In genomic region chr1:107357381-107357780, GRCh38 we compare ENCODE assay signal across 22 cellular contexts.
"Had no signal": no experiment of that assay in that cellular context is flagged by ENCODE, and none has a peak within 500 bp of the region (broad histone marks: within the 10 kb centered on the region; RNA-seq: fewer than 3 reads in every experiment).

No MANE protein-coding gene starts in this region.

- H3K4me3 Mint-ChIP-seq: activated B cell treated with CpG ODN at 0.5 μM for 24 hours; activated CD4-positive, alpha-beta memory T cell treated with anti-CD3 and anti-CD28 coated beads, Interleukin-2, amount 10 ng/mL, durations not matched to agents 7 days and 5 days; activated CD8-positive, alpha-beta memory T cell treated with anti-CD3 and anti-CD28 coated beads, Interleukin-2, amount 10 ng/mL, durations not matched to agents 7 days and 5 days; activated naive CD8-positive, alpha-beta T cell treated with anti-CD3 and anti-CD28 coated beads, Interleukin-2, amount 10 ng/mL, durations not matched to agents 7 days and 5 days; T-helper 2 cell treated with Interferon-gamma antibody and Interleukin-4, amounts not matched to agents 5 μg/mL and 100 μg/mL, for 36 hours; type B pancreatic cell had no signal

- H3K4me1 Mint-ChIP-seq: activated CD4-positive, alpha-beta memory T cell treated with anti-CD3 and anti-CD28 coated beads, Interleukin-2, amount 10 ng/mL, durations not matched to agents 7 days and 5 days; activated CD8-positive, alpha-beta memory T cell treated with anti-CD3 and anti-CD28 coated beads, Interleukin-2, amount 10 ng/mL, durations not matched to agents 7 days and 5 days; activated naive CD8-positive, alpha-beta T cell treated with anti-CD3 and anti-CD28 coated beads, Interleukin-2, amount 10 ng/mL, durations not matched to agents 7 days and 5 days had no signal

- H3K9me3 ChIP-seq: esophagus squamous epithelium had no signal

- ATAC-seq: activated CD8-positive, alpha-beta memory T cell treated with anti-CD3 and anti-CD28 coated beads, Interleukin-2, amount 10 ng/mL, durations not matched to agents 7 days and 5 days; stimulated activated naive CD8-positive, alpha-beta T cell treated with anti-CD3 and anti-CD28 coated beads, Interleukin-15, Interleukin-2, amounts not matched to agents 100 U/mL and 50 U/mL, for 24 hours had no signal

- DNase-seq: activated B cell treated with CpG ODN at 0.5 μM for 24 hours; activated CD4-positive, alpha-beta memory T cell treated with anti-CD3 and anti-CD28 coated beads, Interleukin-2, amount 10 ng/mL, durations not matched to agents 7 days and 5 days; activated CD4-positive, alpha-beta T cell treated with anti-CD3 and anti-CD28 coated beads for 4 hours; activated CD8-positive, alpha-beta memory T cell treated with anti-CD3 and anti-CD28 coated beads, Interleukin-2, amount 10 ng/mL, durations not matched to agents 7 days and 5 days; activated naive CD8-positive, alpha-beta T cell treated with anti-CD3 and anti-CD28 coated beads, Interleukin-2, amount 10 ng/mL, durations not matched to agents 7 days and 5 days; anterior cingulate cortex; dermis blood vessel endothelial cell; effector memory CD4-positive, alpha-beta T cell; esophagus squamous epithelium; kidney glomerular epithelial cell; left ventricle myocardium inferior; mammary epithelial cell; occipital lobe; stimulated activated CD4-positive, alpha-beta T cell treated with anti-CD3 and anti-CD28 coated beads, Interleukin-12 subunit alpha, Interleukin-12 subunit beta, amount 100 ng/mL, for 4 hours; stimulated activated CD4-positive, alpha-beta T cell treated with anti-CD3 and anti-CD28 coated beads, Interleukin-1b, Interleukin-23, amount 100 ng/mL, for 48 hours; stimulated activated CD8-positive, alpha-beta memory T cell treated with anti-CD3 and anti-CD28 coated beads, Interleukin-4, amount 100 ng/mL, for 48 hours; stimulated activated naive CD8-positive, alpha-beta T cell treated with anti-CD3 and anti-CD28 coated beads, Interleukin-15, Interleukin-2, amounts not matched to agents 100 U/mL and 50 U/mL, for 24 hours had no signal

- H3K4me1 ChIP-seq: esophagus squamous epithelium, left ventricle myocardium inferior had no signal

- H3K27ac ChIP-seq: esophagus squamous epithelium, left ventricle myocardium inferior had no signal

- H3K36me3 ChIP-seq: esophagus squamous epithelium, left ventricle myocardium inferior had no signal

- H3K9me3 Mint-ChIP-seq: activated CD4-positive, alpha-beta memory T cell treated with anti-CD3 and anti-CD28 coated beads, Interleukin-2, amount 10 ng/mL, durations not matched to agents 7 days and 5 days; activated naive CD8-positive, alpha-beta T cell treated with anti-CD3 and anti-CD28 coated beads, Interleukin-2, amount 10 ng/mL, durations not matched to agents 7 days and 5 days; T-helper 2 cell treated with Interferon-gamma antibody and Interleukin-4, amounts not matched to agents 5 μg/mL and 100 μg/mL, for 36 hours; type B pancreatic cell had no signal

- H3K4me3 ChIP-seq: esophagus squamous epithelium, left ventricle myocardium inferior had no signal

- H3K27me3 ChIP-seq: esophagus squamous epithelium had no signal

- H3K27ac Mint-ChIP-seq: activated CD4-positive, alpha-beta memory T cell treated with anti-CD3 and anti-CD28 coated beads, Interleukin-2, amount 10 ng/mL, durations not matched to agents 7 days and 5 days; activated CD8-positive, alpha-beta memory T cell treated with anti-CD3 and anti-CD28 coated beads, Interleukin-2, amount 10 ng/mL, durations not matched to agents 7 days and 5 days; activated naive CD8-positive, alpha-beta T cell treated with anti-CD3 and anti-CD28 coated beads, Interleukin-2, amount 10 ng/mL, durations not matched to agents 7 days and 5 days; T-helper 2 cell treated with Interferon-gamma antibody and Interleukin-4, amounts not matched to agents 5 μg/mL and 100 μg/mL, for 36 hours; type B pancreatic cell had no signal

- FAIRE-seq: bronchial epithelial cell, frontal cortex, TTC549 had no signal

- H3K36me3 Mint-ChIP-seq: activated CD8-positive, alpha-beta memory T cell treated with anti-CD3 and anti-CD28 coated beads, Interleukin-2, amount 10 ng/mL, durations not matched to agents 7 days and 5 days; activated naive CD8-positive, alpha-beta T cell treated with anti-CD3 and anti-CD28 coated beads, Interleukin-2, amount 10 ng/mL, durations not matched to agents 7 days and 5 days; type B pancreatic cell had no signal

- H3K27me3 Mint-ChIP-seq: activated B cell treated with CpG ODN at 0.5 μM for 24 hours; activated CD4-positive, alpha-beta memory T cell treated with anti-CD3 and anti-CD28 coated beads, Interleukin-2, amount 10 ng/mL, durations not matched to agents 7 days and 5 days; activated CD8-positive, alpha-beta memory T cell treated with anti-CD3 and anti-CD28 coated beads, Interleukin-2, amount 10 ng/mL, durations not matched to agents 7 days and 5 days; activated naive CD8-positive, alpha-beta T cell treated with anti-CD3 and anti-CD28 coated beads, Interleukin-2, amount 10 ng/mL, durations not matched to agents 7 days and 5 days; type B pancreatic cell had no signal
